ENCODE assay signal across 30 cellular contexts in genomic region chr2:216930716-216931115, GRCh38.
"Had no signal": no experiment of that assay in that cellular context is flagged by ENCODE, and none has a peak within 500 bp of the region (broad histone marks: within the 10 kb centered on the region; RNA-seq: fewer than 3 reads in every experiment).

No MANE protein-coding gene starts in this region.

- DNase-seq: activated effector memory CD4-positive, alpha-beta T cell treated with anti-CD3 and anti-CD28 coated beads, Interleukin-2, amount 50 U/mL, for 16 hours; activated effector memory CD4-positive, alpha-beta T cell treated with Interleukin-2 at 50 U/mL for 16 hours; activated gamma-delta T cell; activated gamma-delta T cell treated with Interleukin-2 at 50 U/mL for 16 hours; activated naive CD4-positive, alpha-beta T cell; activated naive CD4-positive, alpha-beta T cell treated with anti-CD3 and anti-CD28 coated beads for 36 hours; activated naive CD4-positive, alpha-beta T cell treated with anti-CD3 and anti-CD28 coated beads, Interleukin-2, amount 10 ng/mL, durations not matched to agents 7 days and 5 days; activated naive CD4-positive, alpha-beta T cell treated with anti-CD3 and anti-CD28 coated beads, Interleukin-2, amount 50 U/mL, for 16 hours; activated naive CD4-positive, alpha-beta T cell treated with Interleukin-2 at 50 U/mL for 16 hours; activated naive CD8-positive, alpha-beta T cell treated with anti-CD3 and anti-CD28 coated beads for 36 hours; activated naive CD8-positive, alpha-beta T cell treated with anti-CD3 and anti-CD28 coated beads, Interleukin-2, amount 10 ng/mL, durations not matched to agents 7 days and 5 days; activated naive CD8-positive, alpha-beta T cell treated with anti-CD3 and anti-CD28 coated beads, Interleukin-2, amount 50 U/mL, for 24 hours; activated T-cell treated with anti-CD3 and anti-CD28 coated beads, Interleukin-2, amount 50 U/mL, for 1 hour; activated T-cell treated with anti-CD3 and anti-CD28 coated beads, Interleukin-2, amount 50 U/mL, for 24 hours; activated T-cell treated with anti-CD3 and anti-CD28 coated beads, Interleukin-2, amount 50 U/mL, for 4 hours; activated T-cell treated with anti-CD3 and anti-CD28 coated beads, Interleukin-2, amount 50 U/mL, for 48 hours; activated T-cell treated with anti-CD3 and anti-CD28 coated beads, Interleukin-2, amount 50 U/mL, for 72 hours; adrenal gland; amniotic stem cell; amygdala; anterior cingulate cortex; aorta; body of pancreas; brain microvascular endothelial cell; central memory CD4-positive, alpha-beta T cell had no signal

- ATAC-seq: activated naive CD4-positive, alpha-beta T cell treated with anti-CD3 and anti-CD28 coated beads, Interleukin-2, amount 50 U/mL, for 72 hours; activated naive CD8-positive, alpha-beta T cell treated with anti-CD3 and anti-CD28 coated beads, Interleukin-2, amount 50 U/mL, for 24 hours; activated T-cell treated with anti-CD3 and anti-CD28 coated beads, Interleukin-2, amount 50 U/mL, for 4 hours; activated T-cell treated with anti-CD3 and anti-CD28 coated beads, Interleukin-2, amount 50 U/mL, for 72 hours; activated T-helper 17 cell treated with anti-CD3 and anti-CD28 coated beads, Interleukin-2, amount 50 U/mL, for 72 hours; body of pancreas had no signal

- H3K36me3 ChIP-seq: adrenal gland, ascending aorta, brain microvascular endothelial cell, breast epithelium, cardiac muscle cell had no signal

- H3K27me3 ChIP-seq: adrenal gland, ascending aorta, body of pancreas, brain microvascular endothelial cell, breast epithelium, cardiac muscle cell had no signal

- H3K9me3 ChIP-seq: adrenal gland, ascending aorta, body of pancreas, breast epithelium had no signal

- H3K4me3 ChIP-seq: adrenal gland, ascending aorta, body of pancreas, breast epithelium, cardiac muscle cell had no signal
